Comparison of ENCODE assay signal across 19 cellular contexts in genomic region chr4:95532305-95532704, GRCh38.
"Had no signal": no experiment of that assay in that cellular context is flagged by ENCODE, and none has a peak within 500 bp of the region (broad histone marks: within the 10 kb centered on the region; RNA-seq: fewer than 3 reads in every experiment).

No MANE protein-coding gene starts in this region.

- H2AFZ ChIP-seq: parathyroid adenoma had no signal

- H3K4me3 ChIP-seq: dorsolateral prefrontal cortex, heart left ventricle, prostate gland, spleen, upper lobe of left lung, uterus had no signal

- ATAC-seq: esophagus mucosa; heart left ventricle; sciatic nerve; stimulated activated naive B cell treated with anti-CD40 and anti-IgM and Interleukin-4, amounts not matched to agents 10 μg/mL and 1 μg/mL and 100 μg/mL, for 72 hours; stimulated activated naive CD8-positive, alpha-beta T cell treated with anti-CD3 and anti-CD28 coated beads, Interleukin-15, amount 100 ng/mL, for 72 hours had no signal

- H3K27me3 ChIP-seq: dorsolateral prefrontal cortex, heart left ventricle, spleen, upper lobe of left lung, uterus had no signal

- DNase-seq: cortex of kidney; dorsolateral prefrontal cortex; effector CD8-positive, alpha-beta T cell; heart left ventricle; hippocampal formation; mesendoderm; naive B cell; spleen; stimulated activated CD4-positive, alpha-beta T cell treated with anti-CD3 and anti-CD28 coated beads, Interleukin-15, amount 100 ng/mL, for 24 hours; stimulated activated CD4-positive, alpha-beta T cell treated with anti-CD3 and anti-CD28 coated beads, Interleukin-1b, Interleukin-23, amount 100 ng/mL, for 48 hours; stimulated activated CD4-positive, alpha-beta T cell treated with anti-CD3 and anti-CD28 coated beads, Interleukin-4, amount 100 ng/mL, for 24 hours; stimulated activated naive B cell treated with anti-CD40 and anti-IgM and Interleukin-4, amounts not matched to agents 10 μg/mL and 1 μg/mL and 100 μg/mL, for 72 hours; stimulated activated naive CD8-positive, alpha-beta T cell treated with anti-CD3 and anti-CD28 coated beads, Interleukin-15, amount 100 ng/mL, for 72 hours; upper lobe of left lung; uterus had no signal

- H3K9ac ChIP-seq: parathyroid adenoma had no signal

- H3K27ac ChIP-seq: heart left ventricle, parathyroid adenoma, prostate gland, spleen, upper lobe of left lung, uterus had no signal

- H3K36me3 ChIP-seq: heart left ventricle, prostate gland, spleen, upper lobe of left lung, uterus had no signal

- H3K79me2 ChIP-seq: parathyroid adenoma had no signal

- H3K4me1 ChIP-seq: parathyroid adenoma, prostate gland, spleen, upper lobe of left lung, uterus had no signal

- H3K9me3 ChIP-seq: heart left ventricle, prostate gland, spleen, upper lobe of left lung, uterus had no signal
